Comparison of ENCODE assay signal across 17 cellular contexts in the genomic region with DNA sequence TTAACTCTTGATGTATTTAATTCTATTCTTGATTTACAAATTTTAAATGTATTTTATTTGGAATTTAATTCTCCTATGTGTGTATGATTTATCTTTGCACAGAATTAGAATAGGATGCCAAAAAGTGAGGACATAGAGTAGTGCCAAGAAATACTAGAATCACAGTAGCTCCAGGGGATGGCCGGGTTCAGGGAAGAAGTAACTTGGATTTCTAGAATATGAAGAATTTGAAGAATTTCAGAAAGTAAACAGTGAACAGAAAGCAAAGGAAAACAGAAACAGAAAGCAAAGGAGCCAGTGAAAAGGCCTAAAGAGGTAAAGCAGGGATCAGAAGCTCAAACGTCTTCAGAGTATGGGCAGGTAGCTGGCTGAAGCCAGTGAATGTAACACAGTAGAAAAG.
"Had no signal": no experiment of that assay in that cellular context is flagged by ENCODE, and none has a peak within 500 bp of the region (broad histone marks: within the 10 kb centered on the region; RNA-seq: fewer than 3 reads in every experiment).

No MANE protein-coding gene starts in this region.

- H3K4me3 ChIP-seq: body of pancreas, mucosa of descending colon, sigmoid colon, suprapubic skin had no signal

- H3K9me3 Mint-ChIP-seq: activated naive CD4-positive, alpha-beta T cell treated with anti-CD3 and anti-CD28 coated beads for 36 hours; dendritic cell treated with granulocyte-macrophage colony-stimulating factor and Interleukin-4, amounts not matched to agents 40 ng/mL and 50 ng/mL, for 4 days; T-helper 1 cell treated with Interleukin-12 subunit alpha and Interleukin-12 subunit beta and Interleukin-4 antibody, amounts not matched to agents 30 μg/mL and 1 μg/mL, for 36 hours had no signal

- H3K4me3 Mint-ChIP-seq: activated naive CD4-positive, alpha-beta T cell treated with anti-CD3 and anti-CD28 coated beads for 36 hours; central memory CD8-positive, alpha-beta T cell; dendritic cell treated with granulocyte-macrophage colony-stimulating factor and Interleukin-4, amounts not matched to agents 40 ng/mL and 50 ng/mL, for 4 days; immature natural killer cell; naive thymus-derived CD8-positive, alpha-beta T cell; T-helper 1 cell treated with Interleukin-12 subunit alpha and Interleukin-12 subunit beta and Interleukin-4 antibody, amounts not matched to agents 30 μg/mL and 1 μg/mL, for 36 hours had no signal

- DNase-seq: activated CD4-positive, alpha-beta T cell treated with anti-CD3 and anti-CD28 coated beads for 48 hours; activated naive CD4-positive, alpha-beta T cell treated with anti-CD3 and anti-CD28 coated beads for 36 hours; body of pancreas; immature natural killer cell; left colon; mammary epithelial cell; mucosa of descending colon; naive thymus-derived CD8-positive, alpha-beta T cell; occipital lobe; sigmoid colon; stimulated activated CD4-positive, alpha-beta T cell treated with anti-CD3 and anti-CD28 coated beads, Interleukin-12 subunit alpha, Interleukin-12 subunit beta, amount 100 ng/mL, for 4 hours; stimulated activated CD4-positive, alpha-beta T cell treated with anti-CD3 and anti-CD28 coated beads, Interleukin-2, amount 100 ng/mL, for 48 hours; stimulated activated naive CD8-positive, alpha-beta T cell treated with anti-CD3 and anti-CD28 coated beads, Interleukin-15, Interleukin-2, amounts not matched to agents 100 U/mL and 50 U/mL, for 24 hours had no signal

- H3K36me3 Mint-ChIP-seq: immature natural killer cell; naive thymus-derived CD8-positive, alpha-beta T cell had no signal

- H3K4me1 ChIP-seq: body of pancreas, sigmoid colon, suprapubic skin had no signal

- H3K4me1 Mint-ChIP-seq: central memory CD8-positive, alpha-beta T cell; immature natural killer cell had no signal

- H3K27me3 Mint-ChIP-seq: central memory CD8-positive, alpha-beta T cell; dendritic cell treated with granulocyte-macrophage colony-stimulating factor and Interleukin-4, amounts not matched to agents 40 ng/mL and 50 ng/mL, for 4 days; naive thymus-derived CD8-positive, alpha-beta T cell had no signal

- H3K9me3 ChIP-seq: body of pancreas, mucosa of descending colon, sigmoid colon, suprapubic skin had no signal

- H3K27me3 ChIP-seq: body of pancreas, sigmoid colon, suprapubic skin had no signal

- ATAC-seq: body of pancreas; left colon; mucosa of descending colon; naive thymus-derived CD8-positive, alpha-beta T cell; stimulated activated naive CD8-positive, alpha-beta T cell treated with anti-CD3 and anti-CD28 coated beads, Interleukin-15, Interleukin-2, amounts not matched to agents 100 U/mL and 50 U/mL, for 24 hours had no signal

- H3K27ac Mint-ChIP-seq: activated naive CD4-positive, alpha-beta T cell treated with anti-CD3 and anti-CD28 coated beads for 36 hours; dendritic cell treated with granulocyte-macrophage colony-stimulating factor and Interleukin-4, amounts not matched to agents 40 ng/mL and 50 ng/mL, for 4 days; immature natural killer cell; naive thymus-derived CD8-positive, alpha-beta T cell; T-helper 1 cell treated with Interleukin-12 subunit alpha and Interleukin-12 subunit beta and Interleukin-4 antibody, amounts not matched to agents 30 μg/mL and 1 μg/mL, for 36 hours had no signal

- H3K36me3 ChIP-seq: sigmoid colon, suprapubic skin had no signal
